ENCODE assay signal across 8 cellular contexts in the genomic region with DNA sequence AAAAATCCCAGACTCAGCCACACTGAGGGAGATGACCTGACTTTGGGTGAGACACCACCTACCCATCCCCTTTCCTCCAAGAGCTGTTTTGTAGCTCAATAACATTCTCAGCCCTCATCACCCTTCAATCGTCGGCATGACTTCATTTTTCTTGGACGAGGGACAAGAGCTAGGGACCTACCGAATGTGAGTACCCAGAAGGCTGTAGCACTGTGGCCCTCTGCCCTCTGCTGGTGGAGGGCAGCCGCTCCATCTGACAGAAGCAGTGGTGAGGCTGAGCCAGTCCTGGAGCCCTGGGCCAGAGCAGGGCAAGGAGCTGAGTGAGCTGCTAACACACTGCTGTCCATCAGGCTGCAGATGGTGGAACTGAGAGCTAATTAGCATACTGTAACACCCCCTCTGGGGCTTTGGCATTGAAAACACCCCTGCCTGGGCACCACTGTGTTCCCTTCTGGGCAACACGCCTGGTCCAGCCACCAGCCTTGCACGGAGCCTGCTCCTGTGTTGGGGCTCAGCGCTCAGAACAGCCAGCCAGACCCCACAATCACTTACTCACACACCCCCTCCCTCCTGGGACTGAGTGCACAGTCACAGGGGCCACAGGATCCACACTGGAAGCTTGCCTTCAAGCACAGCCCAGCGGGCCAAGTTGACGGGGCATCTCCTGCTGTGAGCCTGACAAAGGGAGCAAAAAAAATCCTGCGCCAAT. TPM values are rescaled to one million over a fixed set of nuclear protein-coding genes. Genes with fewer than 3 reads are reported as not detected.
A peak's percentile ranks its signal among the peaks of the same experiment; 100 is the strongest.
DNase-seq lines count a peak whose midpoint lies in the region; ATAC-seq and TF ChIP-seq lines count a peak whose summit lies in the region.

No MANE protein-coding gene starts in this region.

- no peaks in the 10 kb centered on the region for H3K4me1 ChIP-seq in body of pancreas
- H3K4me1 ChIP-seq in mucosa of descending colon (ENCODE audit: low read depth): no peaks in the 10 kb centered on the region

- DNase-seq in activated CD4-positive, alpha-beta T cell treated with anti-CD3 and anti-CD28 coated beads for 48 hours: peak; percentile 56
- DNase-seq in activated CD4-positive, alpha-beta T cell treated with anti-CD3 and anti-CD28 coated beads, Interleukin-2, amount 50 U/mL, for 1 hour: no peak
- DNase-seq in NB4 (ENCODE audit: low read depth): peak; percentile 55
- DNase-seq in body of pancreas: peak in 3 of 4 donors; percentile 23 to 42 (median 27)
- DNase-seq in mucosa of descending colon: peak in 2 of 3 donors; percentile 42 to 43
- no peak for DNase-seq in DMS79 treated with DMSO at 0.1 percent for 48 hours (lab: John Stamatoyannopoulos, UW)
- no peak for DNase-seq in HPDE6-E6E7 (ENCODE audit: extremely low spot score)

- 67 to 80% methylated on average over 3 to 11 of the region's 11 CpGs for WGBS in body of pancreas, 2 donors

- H3K4me3 ChIP-seq in NB4 (ENCODE audit: low read depth, low read length) (no peak overlapping the region), body of pancreas (no peak overlapping the region), mucosa of descending colon (no peak overlapping the region)

- H3K27ac ChIP-seq in body of pancreas: no peak overlapping the region

- ATAC-seq in body of pancreas (no peak), mucosa of descending colon (peak; percentile 71), HG03469 (IDR thresholded peaks at IDR 0.05; ENCODE audit: unreplicated experiment) (no peak)

- H3K36me3 ChIP-seq in body of pancreas (replicated peaks in 1 of 2; ENCODE audit: insufficient read depth in 1 of 2, low read depth in 2 of 2): no peaks in the 10 kb centered on the region
- H3K36me3 ChIP-seq in mucosa of descending colon (ENCODE audit: low read depth): no peaks in the 10 kb centered on the region

- TF ChIP-seq CTCF in NB4 (IDR thresholded peaks at IDR 0.05; ENCODE audit: low read depth, low read length): peak; percentile 35
- TF ChIP-seq CTCF in body of pancreas (IDR thresholded peaks at IDR 0.05): peak in 3 of 7 experiments; percentile 15 to 36 (median 17)
- TF ChIP-seq CTCF in mucosa of descending colon (IDR thresholded peaks at IDR 0.05): no peak

- TF ChIP-seq POLR2A in NB4 (IDR thresholded peaks at IDR 0.05; ENCODE audit: extremely low read depth, insufficient read length): no peak
- no peak for TF ChIP-seq POLR2A in body of pancreas (IDR thresholded peaks at IDR 0.05)

- no peaks in the 10 kb centered on the region for H3K9me3 ChIP-seq in body of pancreas
- H3K9me3 ChIP-seq in mucosa of descending colon: no peaks in the 10 kb centered on the region

- no peaks in the 10 kb centered on the region for H3K27me3 ChIP-seq in body of pancreas

- intact Hi-C loops in body of pancreas (cut with DNase I): no loop called here
- intact Hi-C loops in mucosa of descending colon (cut with DNase I, micrococcal nuclease): no loop called here

RNA-seq across cellular contexts. Expression of gene ALPL, which starts 18.3 kb away (rescaled TPM):
- total RNA-seq in body of pancreas: 10 to 100 TPM in 1 of 2 donors, 1 to 10 TPM in 1; 3.4 to 10.9 TPM
- 1 to 10 TPM in 1 of 3 donors, under 1 TPM in 2; 0.82 to 2.7 (median 0.90) TPM for total RNA-seq in mucosa of descending colon

RNA-seq across cellular contexts. Expression of gene NBPF3, which starts 51.0 kb away (rescaled TPM):
- total RNA-seq in body of pancreas: 10 to 100 TPM in 1 of 2 donors, 1 to 10 TPM in 1; 9.6 to 29.3 TPM
- total RNA-seq in mucosa of descending colon: 1 to 10 TPM; 3.4 to 7.9 (median 6.4) TPM

Comparison
In these comparisons a context has a peak if more than half of its experiments do, and no peak if none do; other contexts are left out.
1. DNase-seq: peak in activated CD4-positive, alpha-beta T cell treated with anti-CD3 and anti-CD28 coated beads for 48 hours (single experiment), NB4 (single experiment), body of pancreas (3 of 4) and mucosa of descending colon (2 of 3); none in activated CD4-positive, alpha-beta T cell treated with anti-CD3 and anti-CD28 coated beads, Interleukin-2, amount 50 U/mL, for 1 hour (single experiment), DMS79 treated with DMSO at 0.1 percent for 48 hours (single experiment) and HPDE6-E6E7 (single experiment).